24 cellular contexts compared by ENCODE assay signal in the genomic region with DNA sequence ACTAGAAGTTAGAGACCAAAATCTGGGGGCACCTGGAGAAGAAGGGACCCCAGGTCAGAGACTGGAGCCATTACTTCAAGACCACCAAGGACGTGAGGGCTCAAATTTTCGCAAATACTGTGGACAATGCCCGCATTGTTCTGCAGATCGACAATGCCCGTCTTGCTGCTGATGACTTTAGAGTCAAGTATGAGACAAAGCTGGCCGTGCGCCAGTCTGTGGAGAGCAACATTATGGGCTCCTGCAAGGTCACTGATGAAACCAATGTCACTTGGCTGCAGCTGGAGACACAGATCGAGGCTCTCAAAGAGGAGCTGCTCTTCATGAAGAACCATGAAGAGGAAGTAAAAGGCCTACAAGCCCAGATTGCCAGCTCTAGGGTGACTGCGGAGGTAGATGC.
"Had no signal": no experiment of that assay in that cellular context is flagged by ENCODE, and none has a peak within 500 bp of the region (broad histone marks: within the 10 kb centered on the region; RNA-seq: fewer than 3 reads in every experiment).

No MANE protein-coding gene starts in this region.

- H3K27ac ChIP-seq: epithelial cell of prostate, gastrocnemius medialis, psoas muscle, tibial artery had no signal

- H3K36me3 ChIP-seq: gastrocnemius medialis had no signal

- H3K4me2 ChIP-seq: smooth muscle cell had no signal

- DNase-seq: effector CD8-positive, alpha-beta T cell; endodermal cell; foreskin fibroblast; gastrocnemius medialis; immature natural killer cell; islet precursor cell; kidney glomerular epithelial cell; mesenchymal stem cell; midbrain; naive thymus-derived CD4-positive, alpha-beta T cell; nephron progenitor cell; retina; stimulated activated CD4-positive, alpha-beta T cell treated with anti-CD3 and anti-CD28 coated beads, Interleukin-12 subunit alpha, Interleukin-12 subunit beta, amount 100 ng/mL, for 4 hours; stimulated activated CD4-positive, alpha-beta T cell treated with anti-CD3 and anti-CD28 coated beads, Interleukin-1b, Interleukin-23, amount 100 ng/mL, for 48 hours; stimulated activated CD4-positive, alpha-beta T cell treated with anti-CD3 and anti-CD28 coated beads, Interleukin-4, amount 100 ng/mL, for 1 hour; stimulated activated CD8-positive, alpha-beta memory T cell treated with anti-CD3 and anti-CD28 coated beads, Interleukin-4, amount 100 ng/mL, for 48 hours; stimulated activated naive CD4-positive, alpha-beta T cell; stimulated activated naive CD8-positive, alpha-beta T cell treated with anti-CD3 and anti-CD28 coated beads, Interleukin-15, amount 100 ng/mL, for 72 hours; tibial artery had no signal

- H3K9me3 ChIP-seq: gastrocnemius medialis, psoas muscle, tibial artery had no signal

- ATAC-seq: esophagus mucosa; gastrocnemius medialis; naive thymus-derived CD4-positive, alpha-beta T cell; psoas muscle; sciatic nerve; stimulated activated naive CD8-positive, alpha-beta T cell treated with anti-CD3 and anti-CD28 coated beads, Interleukin-15, amount 100 ng/mL, for 72 hours had no signal

- H3K4me1 ChIP-seq: gastrocnemius medialis, psoas muscle, tibial artery had no signal

- H3K27me3 ChIP-seq: gastrocnemius medialis, tibial artery had no signal

- H3K4me3 ChIP-seq: gastrocnemius medialis, psoas muscle, smooth muscle cell, tibial artery had no signal
